Comparison of ENCODE assay signal across 18 cellular contexts in the genomic region with DNA sequence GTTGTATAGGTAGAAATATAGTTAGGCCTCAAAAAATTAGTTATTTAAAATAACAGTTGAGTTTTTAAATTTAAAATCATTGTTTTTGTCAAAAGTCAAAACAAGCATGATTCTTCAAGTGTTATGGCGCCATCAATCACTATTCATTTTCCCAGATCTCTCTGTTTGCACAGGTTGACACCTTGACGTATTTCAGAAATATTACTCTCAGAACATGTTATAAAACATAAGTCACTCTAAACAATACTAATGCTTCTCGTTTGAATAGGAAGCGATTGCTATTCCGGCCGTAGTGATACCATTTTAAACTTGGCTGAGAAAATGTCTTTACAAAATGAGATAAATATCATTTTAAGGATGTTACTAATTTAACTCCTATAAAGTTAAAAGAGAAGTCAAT.
A peak's percentile ranks its signal among the peaks of the same experiment; 100 is the strongest.
DNase-seq lines count a peak whose midpoint lies in the region; ATAC-seq and FAIRE-seq lines count a peak whose summit lies in the region.
"Had no signal": no experiment of that assay in that cellular context is flagged by ENCODE, and none has a peak within 500 bp of the region (broad histone marks: within the 10 kb centered on the region; RNA-seq: fewer than 3 reads in every experiment).

No MANE protein-coding gene starts in this region.

- DNase-seq in SHP77 (lab: John Stamatoyannopoulos, UW) (peak; percentile 10 to 17), NCI-H2196 (lab: John Stamatoyannopoulos, UW; ENCODE audit: unreplicated experiment) (no peak), retina (no peak)
- DNase-seq: 8988T; ACHN; BE2C; C1 segment of cervical spinal cord; CD4-positive, alpha-beta memory T cell; CD4-positive, CD25-positive, alpha-beta regulatory T cell; CD8-positive, alpha-beta memory T cell; COR-L47; DMS79 treated with DMSO at 0.1 percent for 48 hours; GF-D8 had no signal

- FAIRE-seq in islet of Langerhans (lab: Jason Lieb, UNC): peak; percentile 51
- FAIRE-seq: A204.1, GM12891, GM19239 had no signal

- ATAC-seq in HG03378 (IDR thresholded peaks at IDR 0.05; ENCODE audit: unreplicated experiment): no peak

Comparison
In these comparisons a context has a peak if more than half of its experiments do, and no peak if none do; other contexts are left out.
1. DNase-seq: peak in SHP77 (2 of 2); none in NCI-H2196 (single experiment) and retina (single experiment).